ENCODE assay signal across 16 cellular contexts in genomic region chr2:131580187-131580586, GRCh38.
"Had no signal": no experiment of that assay in that cellular context is flagged by ENCODE, and none has a peak within 500 bp of the region (broad histone marks: within the 10 kb centered on the region; RNA-seq: fewer than 3 reads in every experiment).

No MANE protein-coding gene starts in this region.

- ATAC-seq: activated CD8-positive, alpha-beta T cell treated with anti-CD3 and anti-CD28 coated beads, Interleukin-2, amount 10 ng/mL, durations not matched to agents 7 days and 5 days; heart left ventricle; left ventricle myocardium superior; natural killer cell; upper lobe of right lung had no signal

- DNase-seq: activated CD4-positive, alpha-beta T cell treated with anti-CD3 and anti-CD28 coated beads, Interleukin-2, amount 10 ng/mL, durations not matched to agents 7 days and 5 days; activated CD4-positive, CD25-positive, alpha-beta regulatory T cell treated with anti-CD3 and anti-CD28 coated beads, Interleukin-2, amount 50 U/mL, for 72 hours; activated CD8-positive, alpha-beta T cell treated with anti-CD3 and anti-CD28 coated beads, Interleukin-2, amount 10 ng/mL, durations not matched to agents 7 days and 5 days; activated gamma-delta T cell; aorta; effector CD4-positive, alpha-beta T cell; heart left ventricle; left ventricle myocardium superior; mammary epithelial cell; midbrain; natural killer cell; spleen; substantia nigra; thyroid gland; upper lobe of right lung; WERI-Rb-1 had no signal

- H3K4me3 ChIP-seq: heart left ventricle, spleen, thyroid gland, upper lobe of right lung had no signal
